ENCODE assay signal across 9 cellular contexts in genomic region chr12:88578274-88578673, GRCh38. TPM values are rescaled to one million over a fixed set of nuclear protein-coding genes. Genes with fewer than 3 reads are reported as not detected.
DNase-seq lines count a peak whose midpoint lies in the region; ATAC-seq and TF ChIP-seq lines count a peak whose summit lies in the region.
"Had no signal": no experiment of that assay in that cellular context is flagged by ENCODE, and none has a peak within 500 bp of the region (broad histone marks: within the 10 kb centered on the region; RNA-seq: fewer than 3 reads in every experiment).

No MANE protein-coding gene starts in this region.

- DNase-seq in EH (ENCODE audit: low read depth), result peak; percentile 63
- DNase-seq in SK-MEL-5 (ENCODE audit: low read depth, low spot score), result peak; percentile 73
- peak; percentile 79 for DNase-seq in retinal pigment epithelial cell (ENCODE audit: low read depth)
- DNase-seq in NCI-H524 treated with DMSO at 0.1 percent for 48 hours (lab: John Stamatoyannopoulos, UW), result no peak
- DNase-seq in NCI-H226, result no peak
- DNase-seq in RWPE1 (ENCODE audit: low spot score), result no peak
- DNase-seq: cortex of kidney had no signal

- TF ChIP-seq EP300 in gastroesophageal sphincter (IDR thresholded peaks at IDR 0.05), result no peak

- TF ChIP-seq CTCF in gastroesophageal sphincter (IDR thresholded peaks at IDR 0.05) (no peak), retinal pigment epithelial cell (conservative IDR thresholded peaks at IDR 0.05; ENCODE audit: low read depth, low read length) (no peak), RWPE1 (conservative IDR thresholded peaks at IDR 0.05; ENCODE audit: low read depth) (no peak)

- H3K9me3 ChIP-seq in gastroesophageal sphincter, result no peaks in the 10 kb centered on the region

- no peak for ATAC-seq in gastroesophageal sphincter
- ATAC-seq in HG02973 (IDR thresholded peaks at IDR 0.05; ENCODE audit: unreplicated experiment), result no peak

- POLR2A ChIA-PET in RWPE1 (lab: Yijun Ruan, JAX; ENCODE audit: low non-redundant PET), result no interaction called here

- no peak for TF ChIP-seq POLR2A in gastroesophageal sphincter (IDR thresholded peaks at IDR 0.05)

- in situ Hi-C loops in SK-MEL-5 (cut with HindIII; ENCODE audit: low pct_unique_long_range_greater_than_20kb, low sequenced_read_pairs), result no loop called here

- no peaks in the 10 kb centered on the region for H3K36me3 ChIP-seq in gastroesophageal sphincter

- CTCF ChIA-PET in RWPE1 (lab: Yijun Ruan, JAX), result interaction anchor here (0.6 to 1.3 kb wide), 4 partner anchors 10 to 456 kb away, joined by 3 to 4 read pairs (median 4); no protein-coding TSS in a partner anchor

- WGBS in gastroesophageal sphincter (ENCODE audit: low coverage in 1 of 2), 2 donors, result 7 to 23% methylated on average over 2 to 4 of the region's 5 CpGs

- peaks cover 8 to 53% (median 8%) of the 10 kb centered on the region in 3 donors for H3K4me1 ChIP-seq in gastroesophageal sphincter

- no peaks in the 10 kb centered on the region for H3K27me3 ChIP-seq in gastroesophageal sphincter

- H3K4me3 ChIP-seq in gastroesophageal sphincter, result peak overlapping the region; percentile 85 to 89
- H3K4me3 ChIP-seq in retinal pigment epithelial cell (ENCODE audit: low read length), result peak overlapping the region; percentile 86

- H3K27ac ChIP-seq in gastroesophageal sphincter (peak overlapping the region; percentile 53 to 87 (median 86)), RWPE1 (no peak overlapping the region)

RNA-seq across cellular contexts. Expression of gene KITLG, which starts 2.0 kb away (rescaled TPM):
- total RNA-seq in SK-MEL-5 (2014; rRNA removed; shearing (Covaris generic)), result 10.3 and 12.5 TPM in 2 replicates
- polyA plus RNA-seq in SK-MEL-5 (2015; cell fraction: cytosol; rRNA removed), result 4.6 and 6.1 TPM in 2 replicates
- 3.7 and 4.8 TPM in 2 replicates for polyA plus RNA-seq in SK-MEL-5 (2015; cell fraction: nucleus; rRNA removed)
- 100 to 1,000 TPM in 3 of 4 donors, 10 to 100 TPM in 1; 48.5 to 239 (median 112) TPM for total RNA-seq in gastroesophageal sphincter

Comparison
In these comparisons a context has a peak if more than half of its experiments do, and no peak if none do; other contexts are left out.
1. DNase-seq: peak in EH (single experiment), SK-MEL-5 (single experiment) and retinal pigment epithelial cell (single experiment); none in NCI-H524 treated with DMSO at 0.1 percent for 48 hours (single experiment), NCI-H226 (single experiment) and RWPE1 (single experiment).